In the genomic region with DNA sequence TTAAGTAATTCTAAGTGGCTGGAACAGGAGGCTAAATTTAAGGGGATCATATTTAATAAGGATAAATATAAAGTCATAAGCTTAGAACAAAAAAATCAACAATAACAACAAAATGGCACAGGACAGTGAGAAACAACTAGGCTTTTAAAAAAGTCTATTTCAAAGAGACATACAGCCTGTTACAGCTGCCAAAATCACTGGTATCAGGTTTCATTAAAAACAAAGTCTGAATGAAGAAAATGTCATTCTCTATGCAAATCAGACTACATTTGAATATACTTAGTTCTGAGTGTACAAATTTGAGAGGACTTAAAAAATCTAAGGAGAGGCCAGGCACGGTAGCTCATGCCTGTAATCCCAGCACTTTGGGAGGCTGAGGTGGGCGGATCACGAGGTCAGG, we compare ENCODE assay signal across 24 cellular contexts. TPM values are rescaled to one million over a fixed set of nuclear protein-coding genes. Genes with fewer than 3 reads are reported as not detected.
A peak's percentile ranks its signal among the peaks of the same experiment; 100 is the strongest.
DNase-seq lines count a peak whose midpoint lies in the region; FAIRE-seq and TF ChIP-seq lines count a peak whose summit lies in the region.
"Had no signal": no experiment of that assay in that cellular context is flagged by ENCODE, and none has a peak within 500 bp of the region (broad histone marks: within the 10 kb centered on the region; RNA-seq: fewer than 3 reads in every experiment).

No MANE protein-coding gene starts in this region.

- no peak overlapping the region for H2BK12ac ChIP-seq in neuronal stem cell (ENCODE audit: low read length)

- H3K18ac ChIP-seq in neuronal stem cell (ENCODE audit: low read length): no peak overlapping the region

- no peak for TF ChIP-seq EP300 in sigmoid colon (IDR thresholded peaks at IDR 0.05)

- H3K9me3 Mint-ChIP-seq in MCF 10A (ENCODE audit: unreplicated experiment) (no peaks in the 10 kb centered on the region), astrocyte (ENCODE audit: unreplicated experiment) (no peaks in the 10 kb centered on the region)
- H3K9me3 Mint-ChIP-seq: activated CD4-positive, alpha-beta memory T cell treated with anti-CD3 and anti-CD28 coated beads for 36 hours had no signal

- POLR2A ChIA-PET in MCF 10A (lab: Yijun Ruan, JAX): interaction anchor here (0.6 to 1.3 kb wide), 4 partner anchors 18 to 80 kb away, joined by 3 read pairs; a partner anchor contains a TSS

- no peak overlapping the region for H2BK120ac ChIP-seq in neuronal stem cell (ENCODE audit: low read depth, low read length)

- no peak overlapping the region for H3K14ac ChIP-seq in neuronal stem cell (ENCODE audit: low read length)

- H2AFZ ChIP-seq in astrocyte (ENCODE audit: low read depth, low read length) (no peak overlapping the region), neuronal stem cell (ENCODE audit: low read length) (no peak overlapping the region)

- H3K27ac ChIP-seq in breast epithelium (no peak overlapping the region), astrocyte (ENCODE audit: low read depth, low read length) (no peak overlapping the region), sigmoid colon (no peak overlapping the region), neuronal stem cell (replicated peaks; ENCODE audit: low read length) (no peak overlapping the region)
- H3K27ac ChIP-seq: A549, cardiac muscle cell, epithelial cell of prostate, upper lobe of left lung had no signal

- 86 to 90% methylated on average over 3 of the region's 3 CpGs for WGBS in sigmoid colon, 2 donors
- no CpG with 5 or more reads among the region's 3 CpGs for WGBS in neuronal stem cell (ENCODE audit: extremely low coverage in 2 of 2, insufficient read length in 2 of 2, insufficient replicate concordance in 1 of 2), 2 donors

- H3K4me3 Mint-ChIP-seq in MCF 10A (ENCODE audit: unreplicated experiment): no peak overlapping the region
- H3K4me3 Mint-ChIP-seq in astrocyte (ENCODE audit: unreplicated experiment): no peak overlapping the region
- H3K4me3 Mint-ChIP-seq: activated CD4-positive, alpha-beta memory T cell treated with anti-CD3 and anti-CD28 coated beads for 36 hours had no signal

- no TSS peak for BruUV-seq in MCF 10A (replicated peaks; lab: Mats Ljungman, UMichigan)

- H3K27me3 ChIP-seq in breast epithelium (no peaks in the 10 kb centered on the region), astrocyte (ENCODE audit: insufficient read depth, low read length) (no peaks in the 10 kb centered on the region), sigmoid colon (no peaks in the 10 kb centered on the region), neuronal stem cell (ENCODE audit: control insufficient read depth in 3 of 3, insufficient read depth in 3 of 3, low read depth in 1 of 3, low read length in 3 of 3) (no peaks in the 10 kb centered on the region)
- H3K27me3 ChIP-seq: cardiac muscle cell, upper lobe of left lung had no signal

- H3K4me3 ChIP-seq in breast epithelium (no peak overlapping the region), astrocyte (ENCODE audit: insufficient read depth, low read depth, low read length) (no peak overlapping the region), fibroblast of villous mesenchyme (ENCODE audit: low read depth, low read length) (no peak overlapping the region), sigmoid colon (no peak overlapping the region), neuronal stem cell (ENCODE audit: low read length in 2 of 2) (no peak overlapping the region)
- H3K4me3 ChIP-seq: A549, cardiac muscle cell, upper lobe of left lung had no signal

- peak overlapping the region; percentile 67 for H3K27ac Mint-ChIP-seq in MCF 10A (ENCODE audit: low read depth, unreplicated experiment)
- no peak overlapping the region for H3K27ac Mint-ChIP-seq in astrocyte (ENCODE audit: unreplicated experiment)
- H3K27ac Mint-ChIP-seq: activated CD4-positive, alpha-beta memory T cell treated with anti-CD3 and anti-CD28 coated beads for 36 hours had no signal

- no peaks in the 10 kb centered on the region for H3K4me1 ChIP-seq in breast epithelium
- no peaks in the 10 kb centered on the region for H3K4me1 ChIP-seq in astrocyte (ENCODE audit: insufficient read depth, low read length)
- H3K4me1 ChIP-seq in sigmoid colon: no peaks in the 10 kb centered on the region
- no peaks in the 10 kb centered on the region for H3K4me1 ChIP-seq in neuronal stem cell (ENCODE audit: control insufficient read depth in 2 of 2, insufficient read depth in 1 of 2, low read depth in 1 of 2, low read length in 2 of 2)
- H3K4me1 ChIP-seq: upper lobe of left lung had no signal

- H4K91ac ChIP-seq in neuronal stem cell (ENCODE audit: low read depth, low read length, poor library complexity): no peak overlapping the region

- CTCF ChIA-PET in MCF 10A (lab: Yijun Ruan, JAX): interaction anchor here (0.8 kb wide), 1 partner anchor 12 kb away, joined by 3 read pairs; no protein-coding TSS in a partner anchor

- no peak overlapping the region for H2BK5ac ChIP-seq in neuronal stem cell (ENCODE audit: low read length)

- H3K23ac ChIP-seq in neuronal stem cell (ENCODE audit: low read depth, low read length, poor library complexity): no peak overlapping the region

- H3K9ac ChIP-seq in astrocyte (ENCODE audit: low read length): no peak overlapping the region
- H3K9ac ChIP-seq in neuronal stem cell (ENCODE audit: low read depth, low read length, poor library complexity): no peak overlapping the region

- TF ChIP-seq POLR2A in breast epithelium (IDR thresholded peaks at IDR 0.05): no peak
- TF ChIP-seq POLR2A in sigmoid colon (IDR thresholded peaks at IDR 0.05): no peak

- H3K9me3 ChIP-seq in breast epithelium (no peaks in the 10 kb centered on the region), astrocyte (ENCODE audit: insufficient read depth, low read depth, low read length) (no peaks in the 10 kb centered on the region), sigmoid colon (no peaks in the 10 kb centered on the region), neuronal stem cell (replicated peaks in 1 of 2; ENCODE audit: control insufficient read depth in 2 of 2, insufficient read depth in 1 of 2, low read depth in 1 of 2, low read length in 2 of 2) (no peaks in the 10 kb centered on the region)
- H3K9me3 ChIP-seq: A549, upper lobe of left lung had no signal

- no peak overlapping the region for H4K8ac ChIP-seq in neuronal stem cell (ENCODE audit: low read depth, low read length)

- H3K27me3 Mint-ChIP-seq in MCF 10A (ENCODE audit: insufficient read depth, unreplicated experiment): no peaks in the 10 kb centered on the region
- no peaks in the 10 kb centered on the region for H3K27me3 Mint-ChIP-seq in astrocyte (ENCODE audit: low read depth, unreplicated experiment)
- H3K27me3 Mint-ChIP-seq: activated CD4-positive, alpha-beta memory T cell treated with anti-CD3 and anti-CD28 coated beads for 36 hours had no signal

- H3K36me3 Mint-ChIP-seq in MCF 10A (ENCODE audit: insufficient read depth, unreplicated experiment) (peaks cover 18% of the 10 kb centered on the region), astrocyte (ENCODE audit: low read depth, unreplicated experiment) (peaks cover 4% of the 10 kb centered on the region)

- DNase-seq in MCF 10A (ENCODE audit: unreplicated experiment): peak; percentile 28
- DNase-seq in breast epithelium (ENCODE audit: low spot score in 2 of 2): no peak
- DNase-seq in astrocyte (ENCODE audit: low read depth): peak; percentile 33
- DNase-seq in fibroblast of villous mesenchyme (ENCODE audit: low read depth): peak; percentile 19
- DNase-seq in sigmoid colon: no peak
- no peak for DNase-seq in neuronal stem cell (ENCODE audit: low spot score)
- DNase-seq in frontal cortex (ENCODE audit: low spot score in 2 of 2): no peak
- no peak for DNase-seq in Kasumi-1 (lab: John Stamatoyannopoulos, UW)
- DNase-seq: activated CD4-positive, alpha-beta memory T cell treated with anti-CD3 and anti-CD28 coated beads for 36 hours; activated CD4-positive, CD25-positive, alpha-beta regulatory T cell; activated effector memory CD4-positive, alpha-beta T cell treated with anti-CD3 and anti-CD28 coated beads, Interleukin-2, amount 50 U/mL, for 16 hours; DND-41; HCEC 1CT; kidney glomerular epithelial cell; NCI-H1092; NCI-H187 treated with DMSO at 0.1 percent for 48 hours; NCI-H510A treated with DMSO at 0.1 percent for 48 hours; retina; RPMI8226; T-helper 9 cell; upper lobe of left lung had no signal

- TF ChIP-seq CTCF in MCF 10A (IDR thresholded peaks at IDR 0.05; ENCODE audit: unreplicated experiment): no peak
- no peak for TF ChIP-seq CTCF in breast epithelium (IDR thresholded peaks at IDR 0.05)
- TF ChIP-seq CTCF in astrocyte (IDR thresholded peaks at IDR 0.05; ENCODE audit: insufficient read depth, low read depth, low read length): no peak
- TF ChIP-seq CTCF in fibroblast of villous mesenchyme (IDR thresholded peaks at IDR 0.05; ENCODE audit: insufficient read depth, low read depth, low read length): no peak
- no peak for TF ChIP-seq CTCF in sigmoid colon (IDR thresholded peaks at IDR 0.05)

- H3K4me2 ChIP-seq in astrocyte (ENCODE audit: low read length) (no peak overlapping the region), neuronal stem cell (ENCODE audit: insufficient read depth, low read length, poor library complexity, severe bottlenecking) (no peak overlapping the region)
- H3K4me2 ChIP-seq: A549 had no signal

- H3K4ac ChIP-seq in neuronal stem cell (ENCODE audit: low read length): no peak overlapping the region

- H4K20me1 ChIP-seq in astrocyte (ENCODE audit: insufficient read depth, low read length): peaks cover 10% of the 10 kb centered on the region

- H3K79me2 ChIP-seq in astrocyte (ENCODE audit: insufficient read depth, low read length): no peaks in the 10 kb centered on the region

- no peak overlapping the region for H2BK15ac ChIP-seq in neuronal stem cell (ENCODE audit: low read length)

- H3K4me1 Mint-ChIP-seq in MCF 10A (ENCODE audit: insufficient read depth, unreplicated experiment): peaks cover 32% of the 10 kb centered on the region
- H3K4me1 Mint-ChIP-seq in astrocyte (ENCODE audit: low read depth, unreplicated experiment): peaks cover 14% of the 10 kb centered on the region

- intact Hi-C loops in MCF 10A (cut with micrococcal nuclease) (no loop called here), breast epithelium (cut with DNase I; ENCODE audit: low total_unique reads) (no loop called here), sigmoid colon (cut with DNase I) (no loop called here)

- H3K36me3 ChIP-seq in breast epithelium: no peaks in the 10 kb centered on the region
- H3K36me3 ChIP-seq in astrocyte (ENCODE audit: insufficient read depth, low read length): no peaks in the 10 kb centered on the region
- peaks cover 0 to 8% (median 0%) of the 10 kb centered on the region in 4 donors for H3K36me3 ChIP-seq in sigmoid colon
- peaks cover 2 to 13% of the 10 kb centered on the region in 2 donors for H3K36me3 ChIP-seq in neuronal stem cell (replicated peaks in 1 of 2; ENCODE audit: control insufficient read depth in 2 of 2, insufficient read depth in 2 of 2, low read length in 2 of 2)
- H3K36me3 ChIP-seq: cardiac muscle cell had no signal

- FAIRE-seq in astrocyte (lab: Jason Lieb, UNC): no peak
- no peak for FAIRE-seq in frontal cortex (lab: Jason Lieb, UNC)
- FAIRE-seq: A549 had no signal

- no peak overlapping the region for H2AK5ac ChIP-seq in neuronal stem cell (ENCODE audit: low read depth, low read length)

- no peaks in the 10 kb centered on the region for H3K79me1 ChIP-seq in neuronal stem cell (ENCODE audit: low read depth, low read length)

RNA-seq across cellular contexts. Expression of a gene that starts 44.0 kb away (rescaled TPM):
- 31.5 and 34.9 TPM in 2 replicates for total RNA-seq in MCF 10A (2022)
- total RNA-seq in breast epithelium: 10 to 100 TPM; 14.6 to 22.1 (median 16.4) TPM
- total RNA-seq in astrocyte: 19.2 and 22.4 TPM in 2 replicates
- total RNA-seq in fibroblast of villous mesenchyme: 6.4 and 7.8 TPM in 2 replicates
- total RNA-seq in sigmoid colon: 10 to 100 TPM; 11.9 to 17.8 (median 13.7) TPM
- polyA plus RNA-seq in sigmoid colon: 10 to 100 TPM; 10.4 to 18.1 (median 12.6) TPM
- 28.5 TPM for polyA plus RNA-seq in neuronal stem cell (2013, experiment 1 of 2)
- 29.8 TPM for polyA plus RNA-seq in neuronal stem cell (2013, experiment 2 of 2)
- 15.1 TPM for total RNA-seq in frontal cortex

RNA-seq across cellular contexts. Expression of a gene that starts 45.5 kb away (rescaled TPM):
- total RNA-seq in MCF 10A (2022) (41.4 and 46.3 TPM in 2 replicates), breast epithelium (10 to 100 TPM; 20.2 to 37.3 (median 35.7) TPM), astrocyte (57.8 and 61.6 TPM in 2 replicates), fibroblast of villous mesenchyme (23.2 and 25.9 TPM in 2 replicates), sigmoid colon (10 to 100 TPM; 17.4 to 23.9 (median 20.6) TPM), frontal cortex (69.3 TPM)
- polyA plus RNA-seq in sigmoid colon: 10 to 100 TPM in 1 of 3 donors, 1 to 10 TPM in 2; 8.4 to 11.4 (median 9.2) TPM
- 16.9 TPM for polyA plus RNA-seq in neuronal stem cell (2013, experiment 1 of 2)
- 17.6 TPM for polyA plus RNA-seq in neuronal stem cell (2013, experiment 2 of 2)

Comparison
In these comparisons a context has a peak if more than half of its experiments do, and no peak if none do; other contexts are left out.
1. DNase-seq: peak in MCF 10A (single experiment), astrocyte (single experiment) and fibroblast of villous mesenchyme (single experiment); none in breast epithelium (0 of 2), sigmoid colon (single experiment), neuronal stem cell (single experiment), frontal cortex (0 of 2) and Kasumi-1 (0 of 2).